In the genomic region with DNA sequence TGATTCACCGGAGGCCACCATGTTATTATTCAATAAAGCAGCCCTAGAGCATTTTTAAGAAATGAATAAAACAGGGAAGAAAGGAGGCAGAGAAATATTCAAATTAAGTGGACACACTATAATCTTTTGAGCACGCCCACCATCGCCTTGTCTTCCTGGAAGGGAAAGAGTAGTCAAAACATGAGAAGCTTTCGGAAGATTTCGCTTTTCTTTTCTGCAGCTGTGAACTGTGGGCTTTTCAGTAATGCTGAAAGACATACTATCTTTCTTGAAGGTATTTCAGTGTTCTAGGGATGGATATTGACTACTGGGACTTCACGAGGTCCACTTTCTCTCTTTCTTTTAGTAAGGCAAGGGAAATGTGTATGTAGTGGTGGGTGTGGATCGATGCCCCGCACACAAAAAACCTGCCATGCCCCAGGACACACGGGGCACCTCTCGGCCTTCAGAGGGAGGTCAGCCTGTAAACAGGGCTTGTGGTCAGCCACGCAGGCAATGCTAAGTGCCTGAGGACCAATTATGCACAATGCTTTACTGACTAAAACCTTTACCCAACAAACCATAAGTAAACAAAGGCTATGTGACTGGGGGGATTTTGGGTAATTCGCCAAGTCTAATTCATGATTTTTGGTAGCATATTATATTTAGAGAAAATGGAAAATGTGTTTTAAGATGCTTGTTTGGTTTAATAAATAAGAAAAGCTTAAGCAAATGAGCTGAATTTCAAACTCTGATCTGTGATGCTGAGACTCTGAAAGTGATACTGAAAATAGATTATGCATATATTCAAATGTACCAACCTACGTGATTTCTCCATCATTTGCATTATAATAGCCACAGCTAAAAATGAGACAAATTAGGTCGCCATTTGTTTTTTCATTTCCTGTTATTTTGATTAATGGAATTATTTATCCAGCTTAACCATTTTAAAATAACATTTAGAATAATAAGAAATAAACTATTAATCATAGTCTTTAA, we compare ENCODE assay signal across 9 cellular contexts.
A peak's percentile ranks its signal among the peaks of the same experiment; 100 is the strongest.
DNase-seq lines count a peak whose midpoint lies in the region; ATAC-seq, FAIRE-seq and TF ChIP-seq lines count a peak whose summit lies in the region.
"Had no signal": no experiment of that assay in that cellular context is flagged by ENCODE, and none has a peak within 500 bp of the region (broad histone marks: within the 10 kb centered on the region; RNA-seq: fewer than 3 reads in every experiment).

No MANE protein-coding gene starts in this region.

- BruUV-seq in A673 (replicated peaks; lab: Mats Ljungman, UMichigan), result no TSS peak

- POLR2A ChIA-PET in A673 (lab: Charles Lee; ENCODE audit: low non-redundant PET), result no interaction called here

- H3K27ac ChIP-seq in esophagus muscularis mucosa (replicated peaks in 1 of 4) (no peak overlapping the region), A673 (ENCODE audit: low read depth, low read length, poor library complexity, severe bottlenecking) (no peak overlapping the region)

- H3K27me3 ChIP-seq in esophagus muscularis mucosa (no peaks in the 10 kb centered on the region), A673 (replicated peaks; ENCODE audit: insufficient read depth, low read depth, low read length, poor library complexity) (no peaks in the 10 kb centered on the region)

- ATAC-seq in GM18867 (IDR thresholded peaks at IDR 0.05; ENCODE audit: unreplicated experiment) (peak; percentile 89), GM21367 (IDR thresholded peaks at IDR 0.05; ENCODE audit: unreplicated experiment) (peak; percentile 89), HG03108 (IDR thresholded peaks at IDR 0.05; ENCODE audit: unreplicated experiment) (peak; percentile 89)
- ATAC-seq: effector memory CD8-positive, alpha-beta T cell had no signal

- WGBS in esophagus muscularis mucosa, result 90% methylated on average over 14 of the region's 14 CpGs

- H3K9me3 ChIP-seq in esophagus muscularis mucosa (no peaks in the 10 kb centered on the region), A673 (ENCODE audit: low read depth, low read length, poor library complexity, severe bottlenecking) (no peaks in the 10 kb centered on the region)

- DNase-seq in HPDE6-E6E7 (ENCODE audit: extremely low spot score), result no peak
- DNase-seq in GM03348 (ENCODE audit: low spot score), result no peak
- DNase-seq in esophagus muscularis mucosa (ENCODE audit: extremely low spot score), result no peak
- no peak for DNase-seq in A673 (ENCODE audit: low spot score)
- DNase-seq: effector memory CD8-positive, alpha-beta T cell had no signal

- no peak for TF ChIP-seq POLR2A in esophagus muscularis mucosa (IDR thresholded peaks at IDR 0.05; ENCODE audit: low read depth)

- TF ChIP-seq EP300 in esophagus muscularis mucosa (IDR thresholded peaks at IDR 0.05), result no peak

- H3K36me3 ChIP-seq in esophagus muscularis mucosa (peaks cover 6 to 54% (median 24%) of the 10 kb centered on the region in 4 donors), A673 (ENCODE audit: insufficient read depth, low read length, poor library complexity, severe bottlenecking) (no peaks in the 10 kb centered on the region)

- TF ChIP-seq CTCF in esophagus muscularis mucosa (IDR thresholded peaks at IDR 0.05), result no peak
- no peak for TF ChIP-seq CTCF in A673 (conservative IDR thresholded peaks at IDR 0.05; ENCODE audit: low read depth, low read length)

- intact Hi-C loops in esophagus muscularis mucosa (cut with DNase I) (no loop called here), A673 (cut with micrococcal nuclease; ENCODE audit: unreplicated experiment) (no loop called here)

- H3K4me1 ChIP-seq in esophagus muscularis mucosa (peaks cover 0 to 8% (median 0%) of the 10 kb centered on the region in 4 donors), A673 (ENCODE audit: insufficient read depth, low read length, poor library complexity, severe bottlenecking) (peaks cover 4% of the 10 kb centered on the region)

- FAIRE-seq in colon (lab: Jason Lieb, UNC), result peak; percentile 51

- no peak overlapping the region for H3K4me3 ChIP-seq in esophagus muscularis mucosa
- no peak overlapping the region for H3K4me3 ChIP-seq in A673 (ENCODE audit: low read depth, low read length, poor library complexity, severe bottlenecking)

- CTCF ChIA-PET in A673 (lab: Charles Lee), result no interaction called here
